Comparison of ENCODE assay signal across 8 cellular contexts in the genomic region with DNA sequence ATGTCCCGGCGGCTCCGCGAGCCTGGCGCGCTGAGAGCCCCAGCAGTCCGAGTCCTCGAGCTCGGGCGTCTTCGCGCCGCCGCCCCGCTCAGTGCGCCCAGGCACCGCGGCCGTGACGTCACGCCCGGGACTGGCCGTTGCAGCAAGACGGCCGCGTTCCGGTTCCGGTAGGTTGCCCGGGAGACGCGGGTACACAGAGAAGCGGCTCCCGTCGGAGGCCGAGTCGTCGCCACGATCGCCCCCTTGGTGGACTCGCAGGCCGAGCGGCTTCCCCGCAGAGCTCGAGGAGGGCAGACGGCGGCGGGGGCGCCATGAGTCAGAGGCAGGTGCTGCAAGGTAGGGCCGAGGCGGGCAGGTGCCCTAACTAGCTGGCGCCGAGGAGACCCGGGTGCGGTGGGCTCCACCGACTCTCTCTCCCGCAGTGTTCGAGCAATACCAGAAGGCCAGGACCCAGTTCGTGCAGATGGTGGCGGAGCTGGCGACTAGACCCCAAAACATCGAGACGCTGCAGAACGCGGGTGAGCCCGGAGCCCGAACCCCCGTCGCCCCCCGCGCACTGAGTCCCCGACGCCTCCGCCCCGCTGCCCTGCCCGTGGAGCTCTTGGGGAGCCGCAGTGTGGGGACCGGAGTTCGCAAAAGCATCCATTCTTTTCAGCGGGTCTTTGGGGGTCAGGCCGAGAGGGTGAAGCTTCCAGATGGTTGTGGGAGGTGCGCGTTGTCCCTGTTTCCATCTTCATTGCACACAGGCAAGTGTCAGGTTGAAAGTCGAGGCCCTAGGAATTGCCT. TPM values are rescaled to one million over a fixed set of nuclear protein-coding genes. Genes with fewer than 3 reads are reported as not detected.
DNase-seq lines count a peak whose midpoint lies in the region; ATAC-seq, FAIRE-seq and TF ChIP-seq lines count a peak whose summit lies in the region.

A gene (plus strand): TSS at position 196 of the 786 bp plus-strand sequence. CDS start 116 bp downstream, at position 312.

- no peak within 1 kb of the TSS for H2AFZ ChIP-seq in mammary epithelial cell (ENCODE audit: low read depth, low read length)

- TF ChIP-seq CTCF in kidney (IDR thresholded peaks at IDR 0.05; ENCODE audit: borderline replicate concordance, extremely low read depth, insufficient read depth) (no peak), mammary epithelial cell (conservative IDR thresholded peaks at IDR 0.05 in 1 of 2, IDR thresholded peaks at IDR 0.05 in 1 of 2; ENCODE audit: extremely low read depth in 1 of 2, insufficient read depth in 1 of 2, low read depth in 1 of 2, low read length in 2 of 2) (no peak)

- no peaks in the 10 kb centered on the region for H3K4me1 Mint-ChIP-seq in activated naive CD4-positive, alpha-beta T cell treated with anti-CD3 and anti-CD28 coated beads, Interleukin-2, amount 50 U/mL, for 24 hours
- H3K4me1 Mint-ChIP-seq in stimulated activated memory B cell treated with anti-CD40 and anti-IgM and Interleukin-4, amounts not matched to agents 10 μg/mL and 1 μg/mL and 100 μg/mL, for 72 hours, result peaks cover 16% of the 10 kb centered on the region

- peaks cover 35% of the 10 kb centered on the region for H3K27me3 ChIP-seq in mammary epithelial cell (ENCODE audit: insufficient read depth, low read length)

- no peak for FAIRE-seq in kidney (lab: Jason Lieb, UNC)

- no peaks in the 10 kb centered on the region for H3K79me2 ChIP-seq in mammary epithelial cell (ENCODE audit: insufficient read depth, low read length)

- BruUV-seq in mammary epithelial cell (replicated peaks; lab: Mats Ljungman, UMichigan), result no TSS peak

- H4K20me1 ChIP-seq in mammary epithelial cell (ENCODE audit: insufficient read depth, low read length), result no peaks in the 10 kb centered on the region

- H3K9ac ChIP-seq in kidney (ENCODE audit: low read length in 2 of 2), result no peak within 1 kb of the TSS
- no peak within 1 kb of the TSS for H3K9ac ChIP-seq in mammary epithelial cell (ENCODE audit: insufficient read depth, low read length)

- peaks cover 47% of the 10 kb centered on the region for H3K27me3 Mint-ChIP-seq in activated naive CD4-positive, alpha-beta T cell treated with anti-CD3 and anti-CD28 coated beads, Interleukin-2, amount 50 U/mL, for 24 hours
- H3K27me3 Mint-ChIP-seq in stimulated activated memory B cell treated with anti-CD40 and anti-IgM and Interleukin-4, amounts not matched to agents 10 μg/mL and 1 μg/mL and 100 μg/mL, for 72 hours, result peaks cover 53% of the 10 kb centered on the region

- peak within 1 kb of the TSS; percentile 36 for H3K4me3 Mint-ChIP-seq in activated naive CD4-positive, alpha-beta T cell treated with anti-CD3 and anti-CD28 coated beads, Interleukin-2, amount 50 U/mL, for 24 hours
- H3K4me3 Mint-ChIP-seq in stimulated activated memory B cell treated with anti-CD40 and anti-IgM and Interleukin-4, amounts not matched to agents 10 μg/mL and 1 μg/mL and 100 μg/mL, for 72 hours, result peak within 1 kb of the TSS; percentile 62

- H3K4me3 ChIP-seq in kidney (ENCODE audit: low read length in 2 of 2) (no peak within 1 kb of the TSS), mammary epithelial cell (replicated peaks in 1 of 3; ENCODE audit: insufficient read depth in 1 of 3, low read depth in 2 of 3, low read length in 3 of 3) (peak within 1 kb of the TSS in 1 of 3 experiments; percentile 9)

- H3K9me3 ChIP-seq in kidney (ENCODE audit: control insufficient read depth in 1 of 2, low read length in 2 of 2) (peaks cover 0 to 3% of the 10 kb centered on the region in 2 donors), mammary epithelial cell (replicated peaks; ENCODE audit: insufficient read depth, low read length) (peaks cover 5% of the 10 kb centered on the region)

- H3K27ac ChIP-seq in kidney (ENCODE audit: low read depth in 2 of 2, low read length in 2 of 2), result no peak within 1 kb of the TSS
- H3K27ac ChIP-seq in mammary epithelial cell (ENCODE audit: insufficient read depth, low read depth, low read length), result no peak within 1 kb of the TSS

- 28% methylated on average over 11 of the region's 83 CpGs for WGBS in mammary epithelial cell (ENCODE audit: low coverage, missing lambda C conversion rate)

- in situ Hi-C loops in mammary epithelial cell (cut with MboI; ENCODE audit: low sequenced_read_pairs in 2 of 2), result no loop called here

- no peak within 1 kb of the TSS for H3K4me2 ChIP-seq in mammary epithelial cell (ENCODE audit: insufficient read depth, low read depth, low read length)

- ATAC-seq in GM18868 (IDR thresholded peaks at IDR 0.05; ENCODE audit: unreplicated experiment), result peak; percentile 25
- no peak for ATAC-seq in stimulated activated memory B cell treated with anti-CD40 and anti-IgM and Interleukin-4, amounts not matched to agents 10 μg/mL and 1 μg/mL and 100 μg/mL, for 72 hours

- intact Hi-C loops in kidney (cut with DNase I) (no loop called here), mammary epithelial cell (cut with micrococcal nuclease) (no loop called here)

- peak within 1 kb of the TSS; percentile 79 for H3K27ac Mint-ChIP-seq in activated naive CD4-positive, alpha-beta T cell treated with anti-CD3 and anti-CD28 coated beads, Interleukin-2, amount 50 U/mL, for 24 hours
- H3K27ac Mint-ChIP-seq in stimulated activated memory B cell treated with anti-CD40 and anti-IgM and Interleukin-4, amounts not matched to agents 10 μg/mL and 1 μg/mL and 100 μg/mL, for 72 hours, result peak within 1 kb of the TSS; percentile 43

- H3K4me1 ChIP-seq in kidney (ENCODE audit: control insufficient read depth in 1 of 2, insufficient read depth in 1 of 2, low read depth in 1 of 2, low read length in 2 of 2) (peaks cover 0 to 5% of the 10 kb centered on the region in 2 donors), mammary epithelial cell (ENCODE audit: insufficient read depth, low read length) (peaks cover 8% of the 10 kb centered on the region)

- DNase-seq in NCI-H1930 (lab: John Stamatoyannopoulos, UW) (peak; percentile 48 to 67), kidney (peak; percentile 84), AG08396 (ENCODE audit: low spot score) (no peak), foreskin melanocyte (no peak), mammary epithelial cell (no peak)

- dilution Hi-C loops in mammary epithelial cell (cut with HindIII; ENCODE audit: low sequenced_read_pairs), result no loop called here

- no peaks in the 10 kb centered on the region for H3K36me3 ChIP-seq in kidney (ENCODE audit: control insufficient read depth in 1 of 2, insufficient read depth in 2 of 2, low read length in 2 of 2)
- no peaks in the 10 kb centered on the region for H3K36me3 ChIP-seq in mammary epithelial cell (ENCODE audit: insufficient read depth, low read length)

- H3K9me3 Mint-ChIP-seq in activated naive CD4-positive, alpha-beta T cell treated with anti-CD3 and anti-CD28 coated beads, Interleukin-2, amount 50 U/mL, for 24 hours, result peaks cover 14% of the 10 kb centered on the region
- peaks cover 4% of the 10 kb centered on the region for H3K9me3 Mint-ChIP-seq in stimulated activated memory B cell treated with anti-CD40 and anti-IgM and Interleukin-4, amounts not matched to agents 10 μg/mL and 1 μg/mL and 100 μg/mL, for 72 hours

- CTCF ChIA-PET in mammary epithelial cell (lab: Charles Lee; ENCODE audit: low non-redundant PET), result no interaction called here

- H3K36me3 Mint-ChIP-seq in activated naive CD4-positive, alpha-beta T cell treated with anti-CD3 and anti-CD28 coated beads, Interleukin-2, amount 50 U/mL, for 24 hours, result peaks cover 2% of the 10 kb centered on the region
- H3K36me3 Mint-ChIP-seq in stimulated activated memory B cell treated with anti-CD40 and anti-IgM and Interleukin-4, amounts not matched to agents 10 μg/mL and 1 μg/mL and 100 μg/mL, for 72 hours, result peaks cover 6% of the 10 kb centered on the region

RNA-seq across cellular contexts. Expression of the gene that starts here (rescaled TPM):
- total RNA-seq in kidney (8.4 TPM), mammary epithelial cell (not detected)
- polyA plus RNA-seq in kidney (ENCODE audit: insufficient read depth, low read depth, low replicate concordance) (0.30 TPM), mammary epithelial cell (not detected)
- not detected for polyA minus RNA-seq in mammary epithelial cell

Comparison
In these comparisons a context has a peak if more than half of its experiments do, and no peak if none do; other contexts are left out.
1. DNase-seq: peak in NCI-H1930 (2 of 2) and kidney (single experiment); none in AG08396 (single experiment), foreskin melanocyte (single experiment) and mammary epithelial cell (single experiment).